1 cellular context compared by ENCODE assay signal in the genomic region with DNA sequence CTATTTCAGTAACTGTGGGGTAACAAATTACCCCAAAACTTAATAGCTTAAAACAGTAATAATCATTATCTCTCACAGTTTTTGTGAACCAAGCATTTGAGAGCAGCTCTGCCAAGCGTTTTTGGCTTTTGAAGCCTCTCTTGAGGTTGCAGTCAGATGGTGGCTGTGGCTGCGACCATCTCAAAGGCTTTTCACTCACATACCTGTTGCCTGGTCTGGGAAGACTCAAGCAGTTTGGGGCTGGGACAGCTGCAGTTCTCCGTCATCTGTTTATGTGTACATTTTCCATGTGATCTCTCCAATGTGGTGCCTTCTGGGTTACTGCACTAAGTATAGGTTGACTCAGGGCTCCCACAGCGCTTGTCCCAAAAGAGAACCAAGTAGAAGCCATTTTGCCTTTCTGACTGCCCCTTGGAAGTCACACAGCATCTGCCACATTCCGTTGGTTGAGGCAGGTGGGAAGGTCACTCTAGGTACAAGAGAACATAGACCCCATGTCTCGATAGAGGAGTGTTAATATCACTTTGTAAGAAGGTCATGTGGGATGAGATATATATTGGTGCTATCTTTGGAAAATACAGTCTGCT.
TF ChIP-seq lines count a peak whose summit lies in the region.

No MANE protein-coding gene starts in this region.

TF ChIP-seq in IMR-90, 13 proteins besides CTCF, POLR2A, EP300 and RAD21 (continued from another document):
- TF ChIP-seq, protein P1, sequence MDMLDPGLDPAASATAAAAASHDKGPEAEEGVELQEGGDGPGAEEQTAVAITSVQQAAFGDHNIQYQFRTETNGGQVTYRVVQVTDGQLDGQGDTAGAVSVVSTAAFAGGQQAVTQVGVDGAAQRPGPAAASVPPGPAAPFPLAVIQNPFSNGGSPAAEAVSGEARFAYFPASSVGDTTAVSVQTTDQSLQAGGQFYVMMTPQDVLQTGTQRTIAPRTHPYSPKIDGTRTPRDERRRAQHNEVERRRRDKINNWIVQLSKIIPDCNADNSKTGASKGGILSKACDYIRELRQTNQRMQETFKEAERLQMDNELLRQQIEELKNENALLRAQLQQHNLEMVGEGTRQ (IDR thresholded peaks at IDR 0.05; ENCODE audit: low read depth, low read length), result no peak
- TF ChIP-seq, protein P2, sequence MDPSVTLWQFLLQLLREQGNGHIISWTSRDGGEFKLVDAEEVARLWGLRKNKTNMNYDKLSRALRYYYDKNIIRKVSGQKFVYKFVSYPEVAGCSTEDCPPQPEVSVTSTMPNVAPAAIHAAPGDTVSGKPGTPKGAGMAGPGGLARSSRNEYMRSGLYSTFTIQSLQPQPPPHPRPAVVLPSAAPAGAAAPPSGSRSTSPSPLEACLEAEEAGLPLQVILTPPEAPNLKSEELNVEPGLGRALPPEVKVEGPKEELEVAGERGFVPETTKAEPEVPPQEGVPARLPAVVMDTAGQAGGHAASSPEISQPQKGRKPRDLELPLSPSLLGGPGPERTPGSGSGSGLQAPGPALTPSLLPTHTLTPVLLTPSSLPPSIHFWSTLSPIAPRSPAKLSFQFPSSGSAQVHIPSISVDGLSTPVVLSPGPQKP (IDR thresholded peaks at IDR 0.05; ENCODE audit: borderline replicate concordance, low read depth, low read length), result no peak
- no peak for TF ChIP-seq MXI1 (IDR thresholded peaks at IDR 0.05; ENCODE audit: borderline replicate concordance, low read depth, low read length)
